1 cellular context compared by ENCODE assay signal in genomic region chr10:121927841-121928527, GRCh38.
TF ChIP-seq lines count a peak whose summit lies in the region.

Gene ATE1 (minus strand): TSS chr10:121928031. CDS start chr10:121927949, 82 bp downstream.

TF ChIP-seq in K562, 482 proteins besides CTCF, POLR2A, EP300 and RAD21 (continued from another document and continues in another):
- TF ChIP-seq, protein P1, sequence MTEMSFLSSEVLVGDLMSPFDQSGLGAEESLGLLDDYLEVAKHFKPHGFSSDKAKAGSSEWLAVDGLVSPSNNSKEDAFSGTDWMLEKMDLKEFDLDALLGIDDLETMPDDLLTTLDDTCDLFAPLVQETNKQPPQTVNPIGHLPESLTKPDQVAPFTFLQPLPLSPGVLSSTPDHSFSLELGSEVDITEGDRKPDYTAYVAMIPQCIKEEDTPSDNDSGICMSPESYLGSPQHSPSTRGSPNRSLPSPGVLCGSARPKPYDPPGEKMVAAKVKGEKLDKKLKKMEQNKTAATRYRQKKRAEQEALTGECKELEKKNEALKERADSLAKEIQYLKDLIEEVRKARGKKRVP (CRISPR knock-in tag; IDR thresholded peaks at IDR 0.05), result no peak
- TF ChIP-seq CREBBP (IDR thresholded peaks at IDR 0.05; ENCODE audit: low read depth, low read length) (no peak), NR2C1 (IDR thresholded peaks at IDR 0.05) (no peak), NR2C1 (tag; IDR thresholded peaks at IDR 0.05) (0 out of 2 replicates have a peak, but pooled peaks have one; percentile 31), KDM1A (IDR thresholded peaks at IDR 0.05) (no peak), SAFB (IDR thresholded peaks at IDR 0.05; ENCODE audit: borderline replicate concordance, low read depth, low read length) (no peak), ZFPM2 (CRISPR knock-in tag; IDR thresholded peaks at IDR 0.05) (no peak), ZNF79 (CRISPR knock-in tag; IDR thresholded peaks at IDR 0.05; ENCODE audit: low read depth) (no peak), MITF (IDR thresholded peaks at IDR 0.05) (no peak), SMARCA5 (IDR thresholded peaks at IDR 0.05) (no peak), THRA (IDR thresholded peaks at IDR 0.05) (no peak), EGR1 (conservative IDR thresholded peaks at IDR 0.05) (no peak), CREB5 (CRISPR knock-in tag; IDR thresholded peaks at IDR 0.05) (no peak), ZNF766 (CRISPR knock-in tag; conservative IDR thresholded peaks at IDR 0.05) (peak; percentile 68), FOXA1 (IDR thresholded peaks at IDR 0.05; ENCODE audit: borderline replicate concordance) (no peak), TAF7 (tag; IDR thresholded peaks at IDR 0.05) (peak; percentile 43), CEBPB (tag; IDR thresholded peaks at IDR 0.05) (no peak), SUPT5H (IDR thresholded peaks at IDR 0.05) (peak; percentile 77), ZBTB8A (IDR thresholded peaks at IDR 0.05; ENCODE audit: partially characterized antibody) (no peak), ZNF584 (CRISPR knock-in tag; IDR thresholded peaks at IDR 0.05; ENCODE audit: low read depth) (peak; percentile 71; the same call in 1 of the 2 replicates), WHSC1 (IDR thresholded peaks at IDR 0.05; ENCODE audit: low read length) (no peak), BHLHE40 (IDR thresholded peaks at IDR 0.05; ENCODE audit: low read length) (no peak), BRF1 (IDR thresholded peaks at IDR 0.05; ENCODE audit: borderline replicate concordance, extremely low read depth, insufficient read length) (no peak), ZNF263 (CRISPR knock-in tag; IDR thresholded peaks at IDR 0.05; ENCODE audit: borderline replicate concordance) (no peak), FOXJ2 (tag; IDR thresholded peaks at IDR 0.05) (0 out of 2 replicates have a peak, but pooled peaks have one; percentile 54), ZNF785 (CRISPR knock-in tag; IDR thresholded peaks at IDR 0.05) (no peak), ZBTB17 (CRISPR knock-in tag; IDR thresholded peaks at IDR 0.05) (no peak; the same call in 1 of the 2 replicates), GABPA (tag; conservative IDR thresholded peaks at IDR 0.05; ENCODE audit: low read depth) (peak; percentile 93), ZNF668 (CRISPR knock-in tag; IDR thresholded peaks at IDR 0.05) (no peak), HEY1 (CRISPR knock-in tag; IDR thresholded peaks at IDR 0.05; ENCODE audit: borderline replicate concordance) (no peak), NFXL1 (CRISPR knock-in tag; IDR thresholded peaks at IDR 0.05) (no peak), ARID4B (CRISPR knock-in tag; IDR thresholded peaks at IDR 0.05) (no peak), ZNF57 (CRISPR knock-in tag; IDR thresholded peaks at IDR 0.05) (no peak), TFAM (CRISPR knock-in tag; conservative IDR thresholded peaks at IDR 0.05) (no peak), ZFP1 (CRISPR knock-in tag; IDR thresholded peaks at IDR 0.05) (no peak), YY1 (IDR thresholded peaks at IDR 0.05; ENCODE audit: borderline replicate concordance in 1 of 3, control insufficient read depth in 1 of 3, extremely low read depth in 1 of 3, insufficient read depth in 3 of 3, insufficient read length in 1 of 3, insufficient replicate concordance in 2 of 3, low read depth in 1 of 3, low read length in 2 of 3) (peak; percentile 94 to 99 (median 99)), SRF (CRISPR knock-in tag; IDR thresholded peaks at IDR 0.05) (no peak), MAFG (tag; conservative IDR thresholded peaks at IDR 0.05) (no peak), ZKSCAN1 (IDR thresholded peaks at IDR 0.05; ENCODE audit: low read depth, low read length) (no peak), ID3 (CRISPR knock-in tag; IDR thresholded peaks at IDR 0.05) (no peak), ID3 (tag; IDR thresholded peaks at IDR 0.05) (peak; percentile 27; the same call in 1 of the 2 replicates), HDGF (IDR thresholded peaks at IDR 0.05) (no peak), CGGBP1 (CRISPR knock-in tag; IDR thresholded peaks at IDR 0.05) (no peak), CREM (IDR thresholded peaks at IDR 0.05; ENCODE audit: low read depth) (peak; percentile 56), ETV1 (tag; conservative IDR thresholded peaks at IDR 0.05; ENCODE audit: low read depth) (no peak), ATF7 (IDR thresholded peaks at IDR 0.05) (0 out of 2 replicates have a peak, but pooled peaks have one; percentile 32), COPS2 (conservative IDR thresholded peaks at IDR 0.05) (no peak), CHCHD3 (CRISPR knock-in tag; IDR thresholded peaks at IDR 0.05) (no peak), POLR3G (IDR thresholded peaks at IDR 0.05; ENCODE audit: extremely low read depth, insufficient read length, insufficient replicate concordance) (no peak), REST (CRISPR knock-in tag; IDR thresholded peaks at IDR 0.05; ENCODE audit: low read depth) (no peak), ILK (tag; IDR thresholded peaks at IDR 0.05; ENCODE audit: borderline replicate concordance, low read depth) (no peak)
- TF ChIP-seq, protein P2, sequence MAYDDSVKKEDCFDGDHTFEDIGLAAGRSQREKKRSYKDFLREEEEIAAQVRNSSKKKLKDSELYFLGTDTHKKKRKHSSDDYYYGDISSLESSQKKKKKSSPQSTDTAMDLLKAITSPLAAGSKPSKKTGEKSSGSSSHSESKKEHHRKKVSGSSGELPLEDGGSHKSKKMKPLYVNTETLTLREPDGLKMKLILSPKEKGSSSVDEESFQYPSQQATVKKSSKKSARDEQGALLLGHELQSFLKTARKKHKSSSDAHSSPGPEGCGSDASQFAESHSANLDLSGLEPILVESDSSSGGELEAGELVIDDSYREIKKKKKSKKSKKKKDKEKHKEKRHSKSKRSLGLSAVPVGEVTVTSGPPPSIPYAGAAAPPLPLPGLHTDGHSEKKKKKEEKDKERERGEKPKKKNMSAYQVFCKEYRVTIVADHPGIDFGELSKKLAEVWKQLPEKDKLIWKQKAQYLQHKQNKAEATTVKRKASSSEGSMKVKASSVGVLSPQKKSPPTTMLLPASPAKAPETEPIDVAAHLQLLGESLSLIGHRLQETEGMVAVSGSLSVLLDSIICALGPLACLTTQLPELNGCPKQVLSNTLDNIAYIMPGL (CRISPR knock-in tag; IDR thresholded peaks at IDR 0.05), result no peak
- TF ChIP-seq, protein P3, sequence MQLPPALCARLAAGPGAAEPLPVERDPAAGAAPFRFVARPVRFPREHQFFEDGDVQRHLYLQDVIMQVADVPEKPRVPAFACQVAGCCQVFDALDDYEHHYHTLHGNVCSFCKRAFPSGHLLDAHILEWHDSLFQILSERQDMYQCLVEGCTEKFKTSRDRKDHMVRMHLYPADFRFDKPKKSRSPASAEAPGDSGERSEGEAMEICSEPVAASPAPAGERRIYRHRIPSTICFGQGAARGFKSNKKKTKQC (CRISPR knock-in tag; IDR thresholded peaks at IDR 0.05), result no peak
- TF ChIP-seq, protein P4, sequence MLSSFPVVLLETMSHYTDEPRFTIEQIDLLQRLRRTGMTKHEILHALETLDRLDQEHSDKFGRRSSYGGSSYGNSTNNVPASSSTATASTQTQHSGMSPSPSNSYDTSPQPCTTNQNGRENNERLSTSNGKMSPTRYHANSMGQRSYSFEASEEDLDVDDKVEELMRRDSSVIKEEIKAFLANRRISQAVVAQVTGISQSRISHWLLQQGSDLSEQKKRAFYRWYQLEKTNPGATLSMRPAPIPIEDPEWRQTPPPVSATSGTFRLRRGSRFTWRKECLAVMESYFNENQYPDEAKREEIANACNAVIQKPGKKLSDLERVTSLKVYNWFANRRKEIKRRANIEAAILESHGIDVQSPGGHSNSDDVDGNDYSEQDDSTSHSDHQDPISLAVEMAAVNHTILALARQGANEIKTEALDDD (IDR thresholded peaks at IDR 0.05), result no peak
